ENCODE assay signal across 2 cellular contexts in genomic region chr6:28142446-28142845, GRCh38.
TF ChIP-seq lines count a peak whose summit lies in the region.

No MANE protein-coding gene starts in this region.

TF ChIP-seq in A549, 52 proteins besides CTCF, POLR2A, EP300 and RAD21:
- TF ChIP-seq ATOH8 (CRISPR knock-in tag; IDR thresholded peaks at IDR 0.05; ENCODE audit: low read depth) = no peak
- no peak for TF ChIP-seq NPAS2 (CRISPR knock-in tag; IDR thresholded peaks at IDR 0.05; ENCODE audit: borderline replicate concordance)
- TF ChIP-seq NR3C1 (IDR thresholded peaks at IDR 0.05) = no peak
- TF ChIP-seq, protein P1, sequence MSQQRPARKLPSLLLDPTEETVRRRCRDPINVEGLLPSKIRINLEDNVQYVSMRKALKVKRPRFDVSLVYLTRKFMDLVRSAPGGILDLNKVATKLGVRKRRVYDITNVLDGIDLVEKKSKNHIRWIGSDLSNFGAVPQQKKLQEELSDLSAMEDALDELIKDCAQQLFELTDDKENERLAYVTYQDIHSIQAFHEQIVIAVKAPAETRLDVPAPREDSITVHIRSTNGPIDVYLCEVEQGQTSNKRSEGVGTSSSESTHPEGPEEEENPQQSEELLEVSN (IDR thresholded peaks at IDR 0.05; ENCODE audit: borderline replicate concordance, low read depth) = no peak
- no peak for TF ChIP-seq MAZ (IDR thresholded peaks at IDR 0.05; ENCODE audit: borderline replicate concordance, low read depth, low read length)
- no peak for TF ChIP-seq JUNB (IDR thresholded peaks at IDR 0.05)
- no peak for TF ChIP-seq POLR2AphosphoS2 (conservative IDR thresholded peaks at IDR 0.05; ENCODE audit: low read length)
- TF ChIP-seq HES2 (IDR thresholded peaks at IDR 0.05) = no peak
- TF ChIP-seq HOXB5 (CRISPR knock-in tag; IDR thresholded peaks at IDR 0.05) = no peak
- TF ChIP-seq, protein P2, sequence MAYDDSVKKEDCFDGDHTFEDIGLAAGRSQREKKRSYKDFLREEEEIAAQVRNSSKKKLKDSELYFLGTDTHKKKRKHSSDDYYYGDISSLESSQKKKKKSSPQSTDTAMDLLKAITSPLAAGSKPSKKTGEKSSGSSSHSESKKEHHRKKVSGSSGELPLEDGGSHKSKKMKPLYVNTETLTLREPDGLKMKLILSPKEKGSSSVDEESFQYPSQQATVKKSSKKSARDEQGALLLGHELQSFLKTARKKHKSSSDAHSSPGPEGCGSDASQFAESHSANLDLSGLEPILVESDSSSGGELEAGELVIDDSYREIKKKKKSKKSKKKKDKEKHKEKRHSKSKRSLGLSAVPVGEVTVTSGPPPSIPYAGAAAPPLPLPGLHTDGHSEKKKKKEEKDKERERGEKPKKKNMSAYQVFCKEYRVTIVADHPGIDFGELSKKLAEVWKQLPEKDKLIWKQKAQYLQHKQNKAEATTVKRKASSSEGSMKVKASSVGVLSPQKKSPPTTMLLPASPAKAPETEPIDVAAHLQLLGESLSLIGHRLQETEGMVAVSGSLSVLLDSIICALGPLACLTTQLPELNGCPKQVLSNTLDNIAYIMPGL (CRISPR knock-in tag; IDR thresholded peaks at IDR 0.05; ENCODE audit: borderline replicate concordance) = no peak
- no peak for TF ChIP-seq GATA3 (IDR thresholded peaks at IDR 0.05; ENCODE audit: borderline replicate concordance)
- TF ChIP-seq ZC3H11A (IDR thresholded peaks at IDR 0.05) = no peak
- no peak for TF ChIP-seq RFX5 (IDR thresholded peaks at IDR 0.05)
- no peak for TF ChIP-seq PHF8 (IDR thresholded peaks at IDR 0.05; ENCODE audit: borderline replicate concordance, low read depth)
- TF ChIP-seq HOXB13 (CRISPR knock-in tag; IDR thresholded peaks at IDR 0.05; ENCODE audit: low read depth) = no peak
- no peak for TF ChIP-seq CHD2 (IDR thresholded peaks at IDR 0.05; ENCODE audit: low read length, partially characterized antibody)

TF ChIP-seq in K562, 482 proteins besides CTCF, POLR2A, EP300 and RAD21:
- peak; percentile 16 for TF ChIP-seq SMARCB1 (IDR thresholded peaks at IDR 0.05; ENCODE audit: insufficient read length, low read depth)
- TF ChIP-seq ELF2 (CRISPR knock-in tag; IDR thresholded peaks at IDR 0.05) = 0 out of 2 replicates have a peak, but pooled peaks have one; percentile 48
- 0 out of 2 replicates have a peak, but pooled peaks have one; percentile 35 for TF ChIP-seq ZNF512 (tag; IDR thresholded peaks at IDR 0.05)
- TF ChIP-seq MLLT1 (IDR thresholded peaks at IDR 0.05) = 0 out of 4 replicates have a peak, but pooled peaks of 1 of the 2 experiments have one; percentile 12
- no peak for TF ChIP-seq DPF2 (IDR thresholded peaks at IDR 0.05)
- TF ChIP-seq NR2C2 (CRISPR knock-in tag; IDR thresholded peaks at IDR 0.05) = no peak
- peak; percentile 14; the same call in 1 of the 2 replicates for TF ChIP-seq NR2C2 (tag; IDR thresholded peaks at IDR 0.05)
